8 cellular contexts compared by ENCODE assay signal in genomic region chr1:2229032-2229920, GRCh38. TPM values are rescaled to one million over a fixed set of nuclear protein-coding genes. Genes with fewer than 3 reads are reported as not detected.
DNase-seq lines count a peak whose midpoint lies in the region; ATAC-seq and TF ChIP-seq lines count a peak whose summit lies in the region.

No MANE protein-coding gene starts in this region.

- H4K12ac ChIP-seq in trophoblast cell (ENCODE audit: low read depth, low read length), result peak overlapping the region; percentile 11

- H3K79me2 ChIP-seq in trophoblast cell (ENCODE audit: control insufficient read depth, insufficient read depth, low read length, poor library complexity), result peaks cover 64% of the 10 kb centered on the region

- H3K4me3 ChIP-seq in BLaER1 treated with 17β-estradiol and CSF1 and Interleukin-3, amounts not matched to agents 10 nM and 100 nM, result peak overlapping the region; percentile 59 to 98 (median 88)
- H3K4me3 ChIP-seq in HL-60 (replicated peaks; ENCODE audit: insufficient read depth, low read length), result peak overlapping the region; percentile 67
- peak overlapping the region; percentile 50 to 89 (median 78) for H3K4me3 ChIP-seq in heart right ventricle
- H3K4me3 ChIP-seq in trophoblast cell (ENCODE audit: low read depth, low read length), result peak overlapping the region; percentile 86

- H4K20me1 ChIP-seq in BLaER1 treated with 17β-estradiol and CSF1 and Interleukin-3, amounts not matched to agents 10 nM and 100 nM, result peaks cover 57 to 66% (median 57%) of the 10 kb centered on the region in 11 experiments

- no peak overlapping the region for H3K23ac ChIP-seq in trophoblast cell (ENCODE audit: low read length)

- H4K8ac ChIP-seq in trophoblast cell (ENCODE audit: low read depth, low read length), result no peak overlapping the region

- ATAC-seq in heart right ventricle (peak; percentile 4 to 43 (median 18)), HG03521 (IDR thresholded peaks at IDR 0.05; ENCODE audit: unreplicated experiment) (no peak)

- H3K9me3 ChIP-seq in BLaER1 treated with 17β-estradiol and CSF1 and Interleukin-3, amounts not matched to agents 10 nM and 100 nM (replicated peaks in 1 of 11), result no peaks in the 10 kb centered on the region
- no peaks in the 10 kb centered on the region for H3K9me3 ChIP-seq in heart right ventricle
- H3K9me3 ChIP-seq in trophoblast cell (ENCODE audit: insufficient read depth, low read depth, low read length), result peaks cover 1% of the 10 kb centered on the region

- peak overlapping the region; percentile 78 to 92 (median 87) for H3K9ac ChIP-seq in BLaER1 treated with 17β-estradiol and CSF1 and Interleukin-3, amounts not matched to agents 10 nM and 100 nM
- peak overlapping the region; percentile 47 for H3K9ac ChIP-seq in trophoblast cell (ENCODE audit: low read length)

- peak overlapping the region; percentile 97 for H3K4ac ChIP-seq in trophoblast cell (ENCODE audit: low read depth, low read length)

- peaks cover 0 to 36% (median 31%) of the 10 kb centered on the region in 11 experiments; a peak in 17 of 22 replicates for H3K27me3 ChIP-seq in BLaER1 treated with 17β-estradiol and CSF1 and Interleukin-3, amounts not matched to agents 10 nM and 100 nM
- H3K27me3 ChIP-seq in HL-60 (ENCODE audit: insufficient read depth, poor library complexity, severe bottlenecking) (peaks cover 5% of the 10 kb centered on the region), heart right ventricle (no peaks in the 10 kb centered on the region), trophoblast cell (ENCODE audit: insufficient read depth, low read length) (no peaks in the 10 kb centered on the region)

- H2AK5ac ChIP-seq in trophoblast cell (ENCODE audit: low read length), result peak overlapping the region; percentile 21

- peak overlapping the region; percentile 52 for H3K18ac ChIP-seq in trophoblast cell (ENCODE audit: low read length)

- no peak for TF ChIP-seq CTCF in HL-60 (IDR thresholded peaks at IDR 0.05; ENCODE audit: insufficient read depth, low read length)
- TF ChIP-seq CTCF in heart right ventricle (IDR thresholded peaks at IDR 0.05), result peak in 2 of 9 donors; percentile 34 to 45

- peak overlapping the region; percentile 41 to 97 (median 80); a peak in 21 of 22 replicates for H3K27ac ChIP-seq in BLaER1 treated with 17β-estradiol and CSF1 and Interleukin-3, amounts not matched to agents 10 nM and 100 nM
- H3K27ac ChIP-seq in HL-60 (replicated peaks), result peak overlapping the region; percentile 57
- H3K27ac ChIP-seq in adipose tissue (ENCODE audit: low read depth, low read length), result peak overlapping the region; percentile 2
- peak overlapping the region; percentile 75 to 90 (median 86) for H3K27ac ChIP-seq in heart right ventricle
- peak overlapping the region; percentile 4 for H3K27ac ChIP-seq in trophoblast cell (ENCODE audit: low read depth, low read length)

- H3K14ac ChIP-seq in trophoblast cell (ENCODE audit: low read length), result peak overlapping the region; percentile 75

- intact Hi-C loops in heart right ventricle (cut with DNase I), result loop anchor here in 1 of 10 donors (2.0 kb wide), 1 partner anchor 70 kb away; no protein-coding TSS in a partner anchor

- no peak overlapping the region for H2BK12ac ChIP-seq in trophoblast cell (ENCODE audit: low read length)

- peaks cover 0 to 39% (median 18%) of the 10 kb centered on the region in 11 experiments; a peak in 10 of 22 replicates for H3K36me3 ChIP-seq in BLaER1 treated with 17β-estradiol and CSF1 and Interleukin-3, amounts not matched to agents 10 nM and 100 nM
- H3K36me3 ChIP-seq in heart right ventricle (no peaks in the 10 kb centered on the region), trophoblast cell (ENCODE audit: control insufficient read depth in 1 of 2, insufficient read depth in 2 of 2, low read length in 2 of 2) (peaks cover 2 to 6% of the 10 kb centered on the region in 2 experiments)

- H3K79me1 ChIP-seq in trophoblast cell (ENCODE audit: low read length), result peaks cover 20% of the 10 kb centered on the region

- H2BK120ac ChIP-seq in trophoblast cell (ENCODE audit: insufficient read depth, low read length, poor library complexity), result peak overlapping the region; percentile 11

- 6 to 10% (median 7%) methylated on average over 77 to 78 of the region's 78 CpGs for WGBS in adipose tissue, 3 donors
- 1 to 2% methylated on average over 78 of the region's 78 CpGs for whole genome bisulfite sequencing in heart right ventricle, 2 donors
- whole genome bisulfite sequencing in trophoblast cell (ENCODE audit: extremely low coverage, insufficient coverage, insufficient read length), result no CpG with 5 or more reads among the region's 78 CpGs

- peaks cover 64 to 80% (median 74%) of the 10 kb centered on the region in 10 experiments for H3K4me1 ChIP-seq in BLaER1 treated with 17β-estradiol and CSF1 and Interleukin-3, amounts not matched to agents 10 nM and 100 nM
- H3K4me1 ChIP-seq in heart right ventricle (peaks cover 29 to 62% (median 60%) of the 10 kb centered on the region in 9 donors), trophoblast cell (ENCODE audit: control insufficient read depth in 1 of 2, insufficient read depth in 2 of 2, low read length in 2 of 2) (peaks cover 42 to 51% of the 10 kb centered on the region in 2 experiments)

- peak overlapping the region; percentile 52 for H4K91ac ChIP-seq in trophoblast cell (ENCODE audit: low read depth, low read length)

- DNase-seq in HL-60 (ENCODE audit: low read depth in 1 of 2, low spot score in 1 of 2) (peak in 1 of 2 experiments; percentile 77), RPMI8226 (peak; percentile 94), heart right ventricle (peak in 1 of 2 donors; percentile 83), trophoblast cell (peak; percentile 39 to 58), HuH-7 (ENCODE audit: low spot score) (no peak)

- H2BK5ac ChIP-seq in trophoblast cell (ENCODE audit: low read depth, low read length, poor library complexity), result peak overlapping the region; percentile 28

- peak overlapping the region; percentile 96 to 100 (median 100) for H3K4me2 ChIP-seq in BLaER1 treated with 17β-estradiol and CSF1 and Interleukin-3, amounts not matched to agents 10 nM and 100 nM
- H3K4me2 ChIP-seq in trophoblast cell (ENCODE audit: low read length), result peak overlapping the region; percentile 74

- H2AFZ ChIP-seq in trophoblast cell (ENCODE audit: insufficient read depth, low read length, poor library complexity), result peak overlapping the region; percentile 12

RNA-seq across cellular contexts. Expression of gene SKI, which starts 1.2 kb away (rescaled TPM):
- polyA plus RNA-seq in adipose tissue, result 10 to 100 TPM in 2 of 3 donors, 1 to 10 TPM in 1; 9.5 to 69.2 (median 36.3) TPM
- total RNA-seq in heart right ventricle, result 10 to 100 TPM; 29.4 to 50.9 (median 38.3) TPM
- polyA plus RNA-seq in heart right ventricle, result 10 to 100 TPM; 13.8 to 16.6 TPM
- 73.3 and 73.7 TPM in 2 replicates for polyA plus RNA-seq in trophoblast cell (2013)

RNA-seq across cellular contexts. Expression of gene FAAP20, which starts 34.7 kb away (rescaled TPM):
- polyA plus RNA-seq in adipose tissue (10 to 100 TPM; 30.4 to 69.3 (median 62.6) TPM), heart right ventricle (10 to 100 TPM; 83.0 to 83.6 TPM)
- total RNA-seq in heart right ventricle, result 10 to 100 TPM; 30.9 to 47.6 (median 38.3) TPM
- 85.8 and 86.1 TPM in 2 replicates for polyA plus RNA-seq in trophoblast cell (2013)

Comparison
In these comparisons a context has a peak if more than half of its experiments do, and no peak if none do; other contexts are left out.
1. H3K27ac ChIP-seq: peak in every context shown above with its lines; median percentile 86 in heart right ventricle; 80 in BLaER1 treated with 17β-estradiol and CSF1 and Interleukin-3, amounts not matched to agents 10 nM and 100 nM; 57 in HL-60; 4 in trophoblast cell; 2 in adipose tissue.